ENCODE assay signal across 8 cellular contexts in the genomic region with DNA sequence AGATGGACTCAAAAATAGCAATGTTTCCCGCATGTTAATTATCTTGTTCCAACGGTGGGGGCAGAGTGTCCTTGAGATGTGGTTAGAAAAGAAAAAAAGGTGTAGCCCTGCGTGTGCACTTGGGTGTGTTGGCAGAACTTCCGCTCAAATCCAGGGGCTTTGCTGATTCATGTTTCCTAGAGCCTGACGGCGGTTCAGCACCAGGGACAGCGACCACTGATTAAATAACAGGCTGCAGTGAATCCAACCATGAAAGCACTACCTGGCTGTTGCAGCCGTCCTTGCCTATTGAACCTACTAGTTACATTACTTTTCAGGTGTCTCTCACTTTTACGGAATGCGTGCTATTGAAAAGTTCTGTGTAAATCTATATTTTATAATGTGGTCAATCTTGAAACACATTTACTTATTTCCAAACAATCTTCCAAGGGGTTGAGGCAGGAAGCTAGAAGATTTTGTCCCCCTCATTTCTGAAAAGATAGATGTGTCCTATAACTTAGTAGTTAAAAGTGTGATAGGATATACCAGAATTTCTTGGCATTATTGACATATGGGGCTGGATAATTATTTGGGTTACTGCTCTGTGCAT.
DNase-seq lines count a peak whose midpoint lies in the region; ATAC-seq and TF ChIP-seq lines count a peak whose summit lies in the region.

No MANE protein-coding gene starts in this region.

- H3K36me3 ChIP-seq in body of pancreas (replicated peaks in 1 of 2; ENCODE audit: insufficient read depth in 1 of 2, low read depth in 2 of 2), result no peaks in the 10 kb centered on the region

- no peak overlapping the region for H3K27ac ChIP-seq in body of pancreas

- DNase-seq in GM19238 (ENCODE audit: insufficient read length, low spot score), result peak; percentile 5
- peak; percentile 47 for DNase-seq in NCI-H187 treated with DMSO at 0.1 percent for 48 hours (lab: John Stamatoyannopoulos, UW)
- peak; percentile 70 to 86 (median 80) for DNase-seq in body of pancreas
- peak; percentile 31 for DNase-seq in medulla oblongata (ENCODE audit: extremely low spot score)
- DNase-seq in activated CD4-positive, CD25-positive, alpha-beta regulatory T cell treated with anti-CD3 and anti-CD28 coated beads, Interleukin-2, amount 50 U/mL, for 72 hours, result no peak
- no peak for DNase-seq in superior temporal gyrus (ENCODE audit: extremely low spot score)

- ATAC-seq in body of pancreas, result no peak
- ATAC-seq in GM19467 (IDR thresholded peaks at IDR 0.05; ENCODE audit: unreplicated experiment), result no peak
- ATAC-seq in GM21717 (IDR thresholded peaks at IDR 0.05; ENCODE audit: unreplicated experiment), result no peak

- no peaks in the 10 kb centered on the region for H3K27me3 ChIP-seq in body of pancreas

- intact Hi-C loops in body of pancreas (cut with DNase I), result no loop called here

- WGBS in body of pancreas, 2 donors, result 2 to 3% methylated on average over 10 of the region's 10 CpGs

- no peaks in the 10 kb centered on the region for H3K9me3 ChIP-seq in body of pancreas

- peaks cover 4% of the 10 kb centered on the region for H3K4me1 ChIP-seq in body of pancreas

- no peak for TF ChIP-seq CTCF in body of pancreas (IDR thresholded peaks at IDR 0.05)

- no peak overlapping the region for H3K4me3 ChIP-seq in body of pancreas

- no peak for TF ChIP-seq POLR2A in body of pancreas (IDR thresholded peaks at IDR 0.05)

Comparison
In these comparisons a context has a peak if more than half of its experiments do, and no peak if none do; other contexts are left out.
1. DNase-seq: peak in GM19238 (single experiment), NCI-H187 treated with DMSO at 0.1 percent for 48 hours (single experiment), body of pancreas (4 of 4) and medulla oblongata (single experiment); none in activated CD4-positive, CD25-positive, alpha-beta regulatory T cell treated with anti-CD3 and anti-CD28 coated beads, Interleukin-2, amount 50 U/mL, for 72 hours (single experiment) and superior temporal gyrus (single experiment).